Comparison of ENCODE assay signal across 1 cellular context in genomic region chr22:33515733-33516297, GRCh38.
TF ChIP-seq lines count a peak whose summit lies in the region.

No MANE protein-coding gene starts in this region.

TF ChIP-seq in K562, 482 proteins besides CTCF, POLR2A, EP300 and RAD21 (continued from another document):
- TF ChIP-seq UBTF (IDR thresholded peaks at IDR 0.05; ENCODE audit: borderline replicate concordance in 1 of 2, low read depth in 2 of 2, low read length in 2 of 2) (no peak), NFIX (CRISPR knock-in tag; IDR thresholded peaks at IDR 0.05; ENCODE audit: low read depth) (0 out of 2 replicates have a peak, but pooled peaks have one; percentile 14), ELK1 (CRISPR knock-in tag; IDR thresholded peaks at IDR 0.05) (no peak)
